Comparison of ENCODE assay signal across 8 cellular contexts in genomic region chrX:55451990-55452824, GRCh38. TPM values are rescaled to one million over a fixed set of nuclear protein-coding genes. Genes with fewer than 3 reads are reported as not detected.
A peak's percentile ranks its signal among the peaks of the same experiment; 100 is the strongest.
DNase-seq lines count a peak whose midpoint lies in the region; ATAC-seq and TF ChIP-seq lines count a peak whose summit lies in the region.

MAGEH1 (plus strand) TSS chrX:55452127; CDS start chrX:55452375, 248 bp downstream.

- H3K27me3 ChIP-seq in BLaER1 treated with 17β-estradiol and CSF1 and Interleukin-3, amounts not matched to agents 10 nM and 100 nM = peaks cover 28 to 57% (median 48%) of the 10 kb centered on the region in 11 experiments

- POLR2A ChIA-PET in OCI-LY7 (lab: Charles Lee) = interaction anchor here (0.6 to 1.7 kb wide), 6 partner anchors 37 to 1278 kb away, joined by 3 to 19 read pairs (median 3); partner anchors contain the start of genes NBDY, RRAGB and USP51

- no peaks in the 10 kb centered on the region for H3K9me3 ChIP-seq in BLaER1 treated with 17β-estradiol and CSF1 and Interleukin-3, amounts not matched to agents 10 nM and 100 nM (replicated peaks in 1 of 11)
- H3K9me3 ChIP-seq in OCI-LY7 (ENCODE audit: low read length) = no peaks in the 10 kb centered on the region

- CTCF ChIA-PET in OCI-LY7 (lab: Charles Lee; ENCODE audit: unreplicated experiment) = interaction anchor here (1.3 kb wide), 1 partner anchor 37 kb away, joined by 6 read pairs; no protein-coding TSS in a partner anchor

- peak within 1 kb of the TSS; percentile 54 to 81 (median 70) for H3K4me2 ChIP-seq in BLaER1 treated with 17β-estradiol and CSF1 and Interleukin-3, amounts not matched to agents 10 nM and 100 nM
- H3K4me2 ChIP-seq in OCI-LY7 (ENCODE audit: low read length) = peak within 1 kb of the TSS; percentile 93

- DNase-seq in GM19240 (ENCODE audit: insufficient read length, low spot score) (peak; percentile 33), OCI-LY7 (ENCODE audit: low spot score) (peak; percentile 86), activated T-cell treated with anti-CD3 and anti-CD28 coated beads for 24 hours (ENCODE audit: low read depth) (peak; percentile 71), epidermal melanocyte (ENCODE audit: insufficient read length, low spot score) (peak; percentile 51), middle frontal gyrus (ENCODE audit: extremely low spot score, low spot score) (peak; percentile 82)
- peak; percentile 51 to 65 for DNase-seq in stimulated activated CD8-positive, alpha-beta memory T cell treated with anti-CD3 and anti-CD28 coated beads, Interleukin-2, amount 100 ng/mL, for 1 hour (ENCODE audit: low read depth in 2 of 2)

- H3K27ac ChIP-seq in BLaER1 treated with 17β-estradiol and CSF1 and Interleukin-3, amounts not matched to agents 10 nM and 100 nM = peak within 1 kb of the TSS; percentile 43 to 83 (median 75); a peak in 21 of 22 replicates
- peak within 1 kb of the TSS; percentile 55 for H3K27ac ChIP-seq in OCI-LY7 (ENCODE audit: low read depth, low read length, poor library complexity, severe bottlenecking)

- TF ChIP-seq CTCF in OCI-LY7 (conservative IDR thresholded peaks at IDR 0.05; ENCODE audit: low read length) = no peak

- peak; percentile 96 for ATAC-seq in HG03460 (IDR thresholded peaks at IDR 0.05; ENCODE audit: unreplicated experiment)

- H3K4me3 ChIP-seq in BLaER1 treated with 17β-estradiol and CSF1 and Interleukin-3, amounts not matched to agents 10 nM and 100 nM = peak within 1 kb of the TSS; percentile 57 to 81 (median 72)
- H3K4me3 ChIP-seq in OCI-LY7 (ENCODE audit: low read depth, low read length, poor library complexity, severe bottlenecking) = peak within 1 kb of the TSS; percentile 82

- H3K9ac ChIP-seq in BLaER1 treated with 17β-estradiol and CSF1 and Interleukin-3, amounts not matched to agents 10 nM and 100 nM = peak within 1 kb of the TSS; percentile 64 to 85 (median 82)

- H3K36me3 ChIP-seq in BLaER1 treated with 17β-estradiol and CSF1 and Interleukin-3, amounts not matched to agents 10 nM and 100 nM = no peaks in the 10 kb centered on the region
- no peaks in the 10 kb centered on the region for H3K36me3 ChIP-seq in OCI-LY7 (ENCODE audit: insufficient read depth, low read length)

- H3K79me2 ChIP-seq in OCI-LY7 (ENCODE audit: insufficient read depth, low read depth, low read length) = peaks cover 4% of the 10 kb centered on the region; the same call in 1 of the 2 replicates

- no peaks in the 10 kb centered on the region for H4K20me1 ChIP-seq in BLaER1 treated with 17β-estradiol and CSF1 and Interleukin-3, amounts not matched to agents 10 nM and 100 nM
- no peaks in the 10 kb centered on the region for H4K20me1 ChIP-seq in OCI-LY7 (ENCODE audit: insufficient read depth, low read length)

- intact Hi-C loops in OCI-LY7 (cut with micrococcal nuclease; ENCODE audit: unreplicated experiment) = no loop called here

- H2AFZ ChIP-seq in OCI-LY7 (ENCODE audit: low read length) = peak within 1 kb of the TSS; percentile 95

- no peaks in the 10 kb centered on the region for H3K9me2 ChIP-seq in OCI-LY7 (ENCODE audit: insufficient read depth, low read length)

- BruUV-seq in OCI-LY7 (replicated peaks; lab: Mats Ljungman, UMichigan) = no TSS peak

- peaks cover 0 to 6% (median 0%) of the 10 kb centered on the region in 10 experiments; a peak in 2 of 20 replicates for H3K4me1 ChIP-seq in BLaER1 treated with 17β-estradiol and CSF1 and Interleukin-3, amounts not matched to agents 10 nM and 100 nM
- H3K4me1 ChIP-seq in OCI-LY7 (ENCODE audit: insufficient read depth, low read length, poor library complexity, severe bottlenecking) = no peaks in the 10 kb centered on the region

RNA-seq across cellular contexts. Expression of gene MAGEH1, which starts in this region (rescaled TPM):
- 16.9 and 19.7 TPM in 2 replicates for total RNA-seq in OCI-LY7 (2014; rRNA removed; shearing (Covaris generic))
- total RNA-seq in OCI-LY7 (2022) = 10.4 and 10.8 TPM in 2 replicates

Comparison
In these comparisons a context has a peak if more than half of its experiments do, and no peak if none do; other contexts are left out.
1. Peak in every context shown above with its lines: DNase-seq, ATAC-seq, H3K4me3 ChIP-seq and H3K27ac ChIP-seq.
2. DNase-seq: peak in every context shown above with its lines; median percentile 86 in OCI-LY7; 82 in middle frontal gyrus; 71 in activated T-cell treated with anti-CD3 and anti-CD28 coated beads for 24 hours; 58 in stimulated activated CD8-positive, alpha-beta memory T cell treated with anti-CD3 and anti-CD28 coated beads, Interleukin-2, amount 100 ng/mL, for 1 hour; 51 in epidermal melanocyte; 33 in GM19240.